In the genomic region with DNA sequence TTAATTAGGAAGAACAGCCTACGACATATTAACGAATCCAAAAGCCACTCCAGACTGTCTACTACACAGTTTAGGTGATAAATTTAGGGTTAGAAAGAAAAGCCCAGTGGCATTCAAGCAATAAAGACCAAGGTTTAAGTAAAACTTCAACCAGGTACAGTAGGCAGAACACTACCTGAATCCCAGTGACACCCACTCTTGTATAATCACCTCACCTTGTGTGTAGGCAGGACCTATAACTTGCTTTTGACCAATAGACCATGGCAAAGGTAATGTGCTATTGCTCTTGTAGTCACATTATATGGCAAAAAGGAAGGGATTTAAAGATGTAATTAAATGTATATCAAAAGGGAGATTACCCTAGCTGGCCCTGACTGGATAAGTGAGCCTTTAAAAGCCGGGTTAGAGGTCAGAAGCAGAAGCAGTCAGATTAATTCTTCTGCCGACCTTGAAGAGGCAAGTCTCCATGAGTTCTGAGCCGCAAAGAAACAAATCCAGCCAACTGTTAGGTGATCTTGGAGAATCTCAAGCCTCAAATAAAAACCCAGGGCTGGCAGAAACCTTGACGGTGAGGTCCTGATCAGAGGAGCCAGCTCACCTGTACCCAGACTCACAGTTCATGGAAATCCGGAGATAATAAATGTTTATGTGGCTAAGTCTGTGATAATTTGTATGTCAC, we compare ENCODE assay signal across 40 cellular contexts. TPM values are rescaled to one million over a fixed set of nuclear protein-coding genes. Genes with fewer than 3 reads are reported as not detected.
"Had no signal": no experiment of that assay in that cellular context is flagged by ENCODE, and none has a peak within 500 bp of the region (broad histone marks: within the 10 kb centered on the region; RNA-seq: fewer than 3 reads in every experiment).

No MANE protein-coding gene starts in this region.

- H3K4me3 Mint-ChIP-seq: activated CD4-positive, alpha-beta memory T cell treated with anti-CD3 and anti-CD28 coated beads, Interleukin-2, amount 10 ng/mL, durations not matched to agents 7 days and 5 days; activated CD4-positive, alpha-beta T cell treated with anti-CD3 and anti-CD28 coated beads for 36 hours; activated CD4-positive, alpha-beta T cell treated with anti-CD3 and anti-CD28 coated beads, Interleukin-2, amount 10 ng/mL, durations not matched to agents 7 days and 5 days; activated naive CD4-positive, alpha-beta T cell treated with anti-CD3 and anti-CD28 coated beads, Interleukin-2, amount 10 ng/mL, durations not matched to agents 7 days and 5 days; activated naive CD8-positive, alpha-beta T cell treated with anti-CD3 and anti-CD28 coated beads, Interleukin-2, amount 10 ng/mL, durations not matched to agents 7 days and 5 days; activated T-cell treated with anti-CD3 and anti-CD28 coated beads, Interleukin-2, amount 50 U/mL, for 24 hours; activated T-cell treated with anti-CD3 and anti-CD28 coated beads, Interleukin-2, amount 50 U/mL, for 72 hours; central memory CD8-positive, alpha-beta T cell; effector memory CD8-positive, alpha-beta T cell; T-helper 17 cell; T-helper 2 cell treated with Interferon-gamma antibody and Interleukin-4, amounts not matched to agents 5 μg/mL and 100 μg/mL, for 36 hours had no signal

- H3K9me3 Mint-ChIP-seq: activated CD4-positive, alpha-beta memory T cell treated with anti-CD3 and anti-CD28 coated beads, Interleukin-2, amount 10 ng/mL, durations not matched to agents 7 days and 5 days; activated CD4-positive, alpha-beta T cell treated with anti-CD3 and anti-CD28 coated beads, Interleukin-2, amount 10 ng/mL, durations not matched to agents 7 days and 5 days; activated naive CD4-positive, alpha-beta T cell treated with anti-CD3 and anti-CD28 coated beads, Interleukin-2, amount 10 ng/mL, durations not matched to agents 7 days and 5 days; activated naive CD8-positive, alpha-beta T cell treated with anti-CD3 and anti-CD28 coated beads, Interleukin-2, amount 10 ng/mL, durations not matched to agents 7 days and 5 days; activated T-cell treated with anti-CD3 and anti-CD28 coated beads, Interleukin-2, amount 50 U/mL, for 24 hours; T-helper 2 cell treated with Interferon-gamma antibody and Interleukin-4, amounts not matched to agents 5 μg/mL and 100 μg/mL, for 36 hours had no signal

- FAIRE-seq: astrocyte, bronchial epithelial cell, colon, endometrium, endothelial cell of umbilical vein had no signal

- H3K27me3 ChIP-seq: brain microvascular endothelial cell, esophagus squamous epithelium, gastroesophageal sphincter, heart right ventricle, hepatocyte had no signal

- H3K4me3 ChIP-seq: esophagus squamous epithelium, gastroesophageal sphincter, heart right ventricle, hepatocyte had no signal

- H3K36me3 Mint-ChIP-seq: activated naive CD4-positive, alpha-beta T cell treated with anti-CD3 and anti-CD28 coated beads, Interleukin-2, amount 10 ng/mL, durations not matched to agents 7 days and 5 days; activated naive CD4-positive, alpha-beta T cell treated with anti-CD3 and anti-CD28 coated beads, Interleukin-2, amount 50 U/mL, for 72 hours; activated naive CD8-positive, alpha-beta T cell treated with anti-CD3 and anti-CD28 coated beads, Interleukin-2, amount 10 ng/mL, durations not matched to agents 7 days and 5 days had no signal

- H3K4me1 ChIP-seq: esophagus squamous epithelium, gastroesophageal sphincter, heart right ventricle had no signal

- H3K36me3 ChIP-seq: brain microvascular endothelial cell, esophagus squamous epithelium, gastroesophageal sphincter, heart right ventricle had no signal

- DNase-seq: activated CD4-positive, alpha-beta memory T cell treated with anti-CD3 and anti-CD28 coated beads, Interleukin-2, amount 10 ng/mL, durations not matched to agents 7 days and 5 days; activated CD4-positive, alpha-beta T cell treated with anti-CD3 and anti-CD28 coated beads for 36 hours; activated CD4-positive, alpha-beta T cell treated with anti-CD3 and anti-CD28 coated beads, Interleukin-2, amount 10 ng/mL, durations not matched to agents 7 days and 5 days; activated CD4-positive, alpha-beta T cell treated with anti-CD3 and anti-CD28 coated beads, Interleukin-2, amount 50 U/mL, for 4 hours; activated CD4-positive, CD25-positive, alpha-beta regulatory T cell; activated CD4-positive, CD25-positive, alpha-beta regulatory T cell treated with anti-CD3 and anti-CD28 coated beads, Interleukin-2, amount 50 U/mL, for 72 hours; activated CD8-positive, alpha-beta memory T cell treated with anti-CD3 and anti-CD28 coated beads, Interleukin-2, amount 50 U/mL, for 48 hours; activated gamma-delta T cell; activated naive CD4-positive, alpha-beta T cell; activated naive CD4-positive, alpha-beta T cell treated with anti-CD3 and anti-CD28 coated beads, Interleukin-2, amount 10 ng/mL, durations not matched to agents 7 days and 5 days; activated naive CD8-positive, alpha-beta T cell treated with anti-CD3 and anti-CD28 coated beads, Interleukin-2, amount 10 ng/mL, durations not matched to agents 7 days and 5 days; activated T-cell treated with anti-CD3 and anti-CD28 coated beads for 4 hours; activated T-cell treated with anti-CD3 and anti-CD28 coated beads, Interleukin-2, amount 50 U/mL, for 24 hours; activated T-cell treated with anti-CD3 and anti-CD28 coated beads, Interleukin-2, amount 50 U/mL, for 72 hours; amniotic stem cell; anterior cingulate cortex; brain microvascular endothelial cell; cortex of kidney; dermis blood vessel endothelial cell; effector CD4-positive, alpha-beta T cell; effector memory CD8-positive, alpha-beta T cell; esophagus squamous epithelium; foreskin melanocyte; heart right ventricle; T-helper 17 cell; T1000 had no signal

- H3K9me3 ChIP-seq: esophagus squamous epithelium, gastroesophageal sphincter, heart right ventricle had no signal

- H3K27ac Mint-ChIP-seq: activated CD4-positive, alpha-beta memory T cell treated with anti-CD3 and anti-CD28 coated beads, Interleukin-2, amount 10 ng/mL, durations not matched to agents 7 days and 5 days; activated CD4-positive, alpha-beta T cell treated with anti-CD3 and anti-CD28 coated beads for 36 hours; activated CD4-positive, alpha-beta T cell treated with anti-CD3 and anti-CD28 coated beads, Interleukin-2, amount 10 ng/mL, durations not matched to agents 7 days and 5 days; activated naive CD4-positive, alpha-beta T cell treated with anti-CD3 and anti-CD28 coated beads, Interleukin-2, amount 10 ng/mL, durations not matched to agents 7 days and 5 days; activated naive CD4-positive, alpha-beta T cell treated with anti-CD3 and anti-CD28 coated beads, Interleukin-2, amount 50 U/mL, for 72 hours; activated naive CD8-positive, alpha-beta T cell treated with anti-CD3 and anti-CD28 coated beads, Interleukin-2, amount 10 ng/mL, durations not matched to agents 7 days and 5 days; activated T-cell treated with anti-CD3 and anti-CD28 coated beads, Interleukin-2, amount 50 U/mL, for 24 hours; activated T-cell treated with anti-CD3 and anti-CD28 coated beads, Interleukin-2, amount 50 U/mL, for 72 hours; effector memory CD8-positive, alpha-beta T cell; T-helper 17 cell; T-helper 2 cell treated with Interferon-gamma antibody and Interleukin-4, amounts not matched to agents 5 μg/mL and 100 μg/mL, for 36 hours had no signal

- H3K27me3 Mint-ChIP-seq: activated CD4-positive, alpha-beta memory T cell treated with anti-CD3 and anti-CD28 coated beads, Interleukin-2, amount 10 ng/mL, durations not matched to agents 7 days and 5 days; activated CD4-positive, alpha-beta T cell treated with anti-CD3 and anti-CD28 coated beads for 36 hours; activated CD4-positive, alpha-beta T cell treated with anti-CD3 and anti-CD28 coated beads, Interleukin-2, amount 10 ng/mL, durations not matched to agents 7 days and 5 days; activated naive CD4-positive, alpha-beta T cell treated with anti-CD3 and anti-CD28 coated beads, Interleukin-2, amount 10 ng/mL, durations not matched to agents 7 days and 5 days; activated naive CD8-positive, alpha-beta T cell treated with anti-CD3 and anti-CD28 coated beads, Interleukin-2, amount 10 ng/mL, durations not matched to agents 7 days and 5 days; activated T-cell treated with anti-CD3 and anti-CD28 coated beads, Interleukin-2, amount 50 U/mL, for 24 hours; central memory CD8-positive, alpha-beta T cell; effector memory CD8-positive, alpha-beta T cell; T-helper 17 cell had no signal

- H3K27ac ChIP-seq: brain microvascular endothelial cell, epithelial cell of prostate, esophagus squamous epithelium, gastroesophageal sphincter, heart right ventricle, hepatocyte had no signal

- H3K4me1 Mint-ChIP-seq: activated CD4-positive, alpha-beta memory T cell treated with anti-CD3 and anti-CD28 coated beads, Interleukin-2, amount 10 ng/mL, durations not matched to agents 7 days and 5 days; activated CD4-positive, alpha-beta T cell treated with anti-CD3 and anti-CD28 coated beads for 36 hours; activated CD4-positive, alpha-beta T cell treated with anti-CD3 and anti-CD28 coated beads, Interleukin-2, amount 10 ng/mL, durations not matched to agents 7 days and 5 days; activated naive CD4-positive, alpha-beta T cell treated with anti-CD3 and anti-CD28 coated beads, Interleukin-2, amount 10 ng/mL, durations not matched to agents 7 days and 5 days; activated naive CD8-positive, alpha-beta T cell treated with anti-CD3 and anti-CD28 coated beads, Interleukin-2, amount 10 ng/mL, durations not matched to agents 7 days and 5 days; central memory CD8-positive, alpha-beta T cell; T-helper 17 cell had no signal

RNA-seq across cellular contexts. Expression of a gene that starts 8.8 kb away (rescaled TPM):
- total RNA-seq: activated CD4-positive, alpha-beta memory T cell treated with anti-CD3 and anti-CD28 coated beads, Interleukin-2, amount 10 ng/mL, durations not matched to agents 7 days and 5 days; activated CD4-positive, alpha-beta T cell treated with anti-CD3 and anti-CD28 coated beads for 36 hours; activated CD4-positive, alpha-beta T cell treated with anti-CD3 and anti-CD28 coated beads, Interleukin-2, amount 10 ng/mL, durations not matched to agents 7 days and 5 days; activated naive CD4-positive, alpha-beta T cell treated with anti-CD3 and anti-CD28 coated beads, Interleukin-2, amount 50 U/mL, for 72 hours; activated naive CD8-positive, alpha-beta T cell treated with anti-CD3 and anti-CD28 coated beads, Interleukin-2, amount 10 ng/mL, durations not matched to agents 7 days and 5 days; activated T-cell treated with anti-CD3 and anti-CD28 coated beads, Interleukin-2, amount 50 U/mL, for 72 hours; bronchial epithelial cell; cardiac septum; chondrocyte; esophagus squamous epithelium; fibroblast of villous mesenchyme; heart right ventricle; T-helper 17 cell had no signal
